In the genomic region with DNA sequence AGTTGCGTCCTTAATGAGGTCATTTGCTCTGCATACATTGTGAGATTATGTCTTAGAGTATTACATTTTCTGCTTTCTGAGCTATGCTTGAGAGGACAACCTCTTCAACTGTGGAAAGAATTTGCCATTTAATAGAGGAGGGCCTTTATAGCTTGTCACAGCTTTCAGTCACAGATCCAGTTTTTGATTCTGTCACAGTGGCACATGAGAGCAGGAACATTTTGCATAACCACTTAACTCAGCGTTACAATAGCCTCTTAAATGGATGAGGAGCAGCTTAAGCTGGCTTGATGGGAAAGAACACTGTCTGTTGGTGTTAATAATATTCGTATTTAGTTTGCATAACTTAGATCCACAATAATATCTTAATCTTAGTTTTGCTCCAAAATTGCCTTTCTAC, we compare ENCODE assay signal across 24 cellular contexts.
DNase-seq lines count a peak whose midpoint lies in the region; ATAC-seq and TF ChIP-seq lines count a peak whose summit lies in the region.
"Had no signal": no experiment of that assay in that cellular context is flagged by ENCODE, and none has a peak within 500 bp of the region (broad histone marks: within the 10 kb centered on the region; RNA-seq: fewer than 3 reads in every experiment).

No MANE protein-coding gene starts in this region.

- peaks cover 8% of the 10 kb centered on the region; the same call in 1 of the 2 replicates for H3K79me2 ChIP-seq in OCI-LY7 (ENCODE audit: insufficient read depth, low read depth, low read length)

- no peaks in the 10 kb centered on the region for H3K9me2 ChIP-seq in OCI-LY7 (ENCODE audit: insufficient read depth, low read length)

- DNase-seq in Right ventricle myocardium inferior (ENCODE audit: missing footprints) (no peak), cardiac septum (ENCODE audit: low spot score) (no peak), NCI-H2107 (lab: John Stamatoyannopoulos, UW) (peak; percentile 31), OCI-LY7 (ENCODE audit: low spot score) (no peak), NOMO-1 (lab: John Stamatoyannopoulos, UW; ENCODE audit: unreplicated experiment in 2 of 2) (no peak)
- DNase-seq: activated CD4-positive, alpha-beta memory T cell treated with anti-CD3 and anti-CD28 coated beads, Interleukin-2, amount 10 ng/mL, durations not matched to agents 7 days and 5 days; activated CD8-positive, alpha-beta memory T cell treated with anti-CD3 and anti-CD28 coated beads, Interleukin-2, amount 50 U/mL, for 4 hours; activated naive CD4-positive, alpha-beta T cell treated with anti-CD3 and anti-CD28 coated beads for 36 hours; body of pancreas; DMS153; endodermal cell; GOT3; midbrain; naive B cell; NCI-H226; Peyer's patch; SIG-M5; stimulated activated CD4-positive, alpha-beta T cell treated with anti-CD3 and anti-CD28 coated beads, Interleukin-2, amount 100 ng/mL, for 48 hours; thyroid gland had no signal

- intact Hi-C loops in Right ventricle myocardium inferior (cut with DNase I) (loop anchor here (10.0 kb wide), 1 partner anchor 64 kb away; a partner anchor contains a TSS), cardiac septum (cut with DNase I) (no loop called here), OCI-LY7 (cut with micrococcal nuclease; ENCODE audit: unreplicated experiment) (no loop called here)

- no peaks in the 10 kb centered on the region for H4K20me1 ChIP-seq in OCI-LY7 (ENCODE audit: insufficient read depth, low read length)
- H4K20me1 ChIP-seq: BLaER1 had no signal

- H2AFZ ChIP-seq in OCI-LY7 (ENCODE audit: low read length), result 0 out of 2 replicates have a peak overlapping the region, but pooled peaks have one; percentile 39

- ATAC-seq in Right ventricle myocardium inferior (peak; percentile 58), GM18868 (IDR thresholded peaks at IDR 0.05; ENCODE audit: unreplicated experiment) (no peak), HG02885 (IDR thresholded peaks at IDR 0.05; ENCODE audit: poor library complexity, unreplicated experiment) (no peak)
- ATAC-seq: body of pancreas, sciatic nerve had no signal

- no peak for TF ChIP-seq CTCF in OCI-LY7 (conservative IDR thresholded peaks at IDR 0.05; ENCODE audit: low read length)

- CTCF ChIA-PET in OCI-LY7 (lab: Charles Lee; ENCODE audit: unreplicated experiment), result interaction anchor here (2.6 kb wide), 1 partner anchor 59 kb away, joined by 6 read pairs; no protein-coding TSS in a partner anchor

- H3K36me3 ChIP-seq in OCI-LY7 (ENCODE audit: insufficient read depth, low read length), result peaks cover 13% of the 10 kb centered on the region
- H3K36me3 ChIP-seq: Peyer's patch, thyroid gland, vagina had no signal

- no peak overlapping the region for H3K4me3 ChIP-seq in OCI-LY7 (ENCODE audit: low read depth, low read length, poor library complexity, severe bottlenecking)
- H3K4me3 ChIP-seq: BLaER1, body of pancreas, Peyer's patch, thyroid gland, vagina had no signal

- peak overlapping the region; percentile 29 for H3K4me2 ChIP-seq in OCI-LY7 (ENCODE audit: low read length)
- H3K4me2 ChIP-seq: BLaER1 had no signal

- peaks cover 53% of the 10 kb centered on the region for H3K4me1 ChIP-seq in OCI-LY7 (ENCODE audit: insufficient read depth, low read length, poor library complexity, severe bottlenecking)
- H3K4me1 ChIP-seq: BLaER1, body of pancreas, Peyer's patch, thyroid gland, vagina had no signal

- no TSS peak for BruUV-seq in OCI-LY7 (replicated peaks; lab: Mats Ljungman, UMichigan)

- POLR2A ChIA-PET in OCI-LY7 (lab: Charles Lee), result interaction anchor here (0.7 to 1.6 kb wide), 7 partner anchors 8 to 53 kb away, joined by 3 to 4 read pairs (median 3); no protein-coding TSS in a partner anchor

- no peaks in the 10 kb centered on the region for H3K9me3 ChIP-seq in OCI-LY7 (ENCODE audit: low read length)
- H3K9me3 ChIP-seq: BLaER1, body of pancreas, Peyer's patch, thyroid gland, vagina had no signal

- H3K27ac ChIP-seq in OCI-LY7 (ENCODE audit: low read depth, low read length, poor library complexity, severe bottlenecking), result no peak overlapping the region
- H3K27ac ChIP-seq: BLaER1, body of pancreas, Peyer's patch, thyroid gland, vagina had no signal
